Comparison of ENCODE assay signal across 20 cellular contexts in genomic region chr6:134702279-134702678, GRCh38.
"Had no signal": no experiment of that assay in that cellular context is flagged by ENCODE, and none has a peak within 500 bp of the region (broad histone marks: within the 10 kb centered on the region; RNA-seq: fewer than 3 reads in every experiment).

No MANE protein-coding gene starts in this region.

- H3K4me3 ChIP-seq: coronary artery, dorsolateral prefrontal cortex, esophagus muscularis mucosa, gastroesophageal sphincter, heart left ventricle, left lung, lower lobe of right lung, mucosa of descending colon had no signal

- FAIRE-seq: colon, endothelial cell of umbilical vein, frontal cortex, islet of Langerhans, keratinocyte had no signal

- DNase-seq: dermis blood vessel endothelial cell; dorsolateral prefrontal cortex; effector CD4-positive, alpha-beta T cell; effector memory CD4-positive, alpha-beta T cell; foreskin keratinocyte; heart left ventricle; hippocampal formation; left cardiac atrium; left lung; lower lobe of right lung; mesenchymal stem cell; mucosa of descending colon had no signal

- H3K36me3 ChIP-seq: esophagus muscularis mucosa, gastroesophageal sphincter, heart left ventricle, left lung, lower lobe of right lung had no signal

- H3K27ac ChIP-seq: coronary artery, dorsolateral prefrontal cortex, esophagus muscularis mucosa, foreskin keratinocyte, gastroesophageal sphincter, heart left ventricle, left lung, lower lobe of right lung had no signal

- ATAC-seq: foreskin keratinocyte, gastroesophageal sphincter, heart left ventricle, left cardiac atrium, mucosa of descending colon had no signal

- H3K9me3 ChIP-seq: esophagus muscularis mucosa, gastroesophageal sphincter, heart left ventricle, left lung, lower lobe of right lung, mucosa of descending colon had no signal

- H3K27me3 ChIP-seq: dorsolateral prefrontal cortex, esophagus muscularis mucosa, gastroesophageal sphincter, heart left ventricle, left lung had no signal

- H3K4me1 ChIP-seq: foreskin keratinocyte, gastroesophageal sphincter, left lung had no signal
